In the genomic region with DNA sequence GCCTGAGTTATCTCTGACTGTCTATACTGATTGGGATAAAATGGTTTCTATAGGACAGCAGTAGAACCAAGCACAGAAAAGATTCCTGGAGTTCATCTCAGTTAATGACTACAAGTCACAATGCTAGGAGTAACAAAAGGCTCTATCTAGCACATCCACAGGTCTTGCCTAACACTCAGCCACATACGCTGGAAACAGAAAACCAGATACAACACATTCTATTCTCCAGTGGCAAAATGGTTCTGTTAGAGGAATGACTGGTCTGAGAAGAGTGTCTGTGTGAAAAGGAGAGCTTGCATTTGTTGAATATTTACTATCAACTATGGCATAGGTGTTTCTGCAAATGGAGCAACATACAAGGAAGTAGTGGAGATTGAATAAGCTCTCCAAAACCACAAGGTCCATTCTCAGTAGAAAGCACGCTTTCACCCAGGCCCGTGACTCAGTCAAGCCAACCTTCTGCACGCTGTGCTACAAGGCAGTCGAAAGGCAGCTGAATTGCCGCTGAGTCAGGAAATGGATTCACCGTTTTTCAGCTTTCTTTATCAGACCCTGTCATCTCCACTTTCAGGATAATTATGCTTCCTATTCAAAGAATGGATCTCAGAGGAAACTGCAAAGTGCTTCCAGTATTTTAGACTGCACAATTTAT, we compare ENCODE assay signal across 13 cellular contexts.
A peak's percentile ranks its signal among the peaks of the same experiment; 100 is the strongest.
DNase-seq lines count a peak whose midpoint lies in the region; TF ChIP-seq lines count a peak whose summit lies in the region.
"Had no signal": no experiment of that assay in that cellular context is flagged by ENCODE, and none has a peak within 500 bp of the region (broad histone marks: within the 10 kb centered on the region; RNA-seq: fewer than 3 reads in every experiment).

No MANE protein-coding gene starts in this region.

- no peaks in the 10 kb centered on the region for H3K79me2 ChIP-seq in parathyroid adenoma

- peaks cover 6% of the 10 kb centered on the region for H3K27me3 Mint-ChIP-seq in type B pancreatic cell

- H3K27me3 ChIP-seq in parathyroid adenoma (ENCODE audit: control insufficient read depth, insufficient read depth, low read length), result no peaks in the 10 kb centered on the region
- H3K27me3 ChIP-seq: vagina had no signal

- H3K4me3 ChIP-seq in cardiac fibroblast (replicated peaks in 1 of 2; ENCODE audit: low read depth in 2 of 2, low read length in 2 of 2) (no peak overlapping the region), parathyroid adenoma (ENCODE audit: low read depth, low read length) (no peak overlapping the region)
- H3K4me3 ChIP-seq: coronary artery, SK-N-MC, vagina had no signal

- no peak overlapping the region for H3K4me3 Mint-ChIP-seq in type B pancreatic cell

- peak; percentile 29 for DNase-seq in NK-92 treated with Interleukin-12 subunit alpha and Interleukin-12 subunit beta, amount 100 ng/mL, for 24 hours (lab: John Stamatoyannopoulos, UW)
- DNase-seq in NK-92 (lab: John Stamatoyannopoulos, UW; ENCODE audit: unreplicated experiment) (no peak), NCI-H748 (lab: John Stamatoyannopoulos, UW; ENCODE audit: unreplicated experiment) (peak; percentile 46), cardiac fibroblast (ENCODE audit: low read depth in 2 of 2) (peak; percentile 9 to 12), GM13976 (ENCODE audit: low spot score) (no peak), type B pancreatic cell (ENCODE audit: extremely low spot score, unreplicated experiment) (no peak), SIG-M5 treated with dmso at 0.1 percent for 504 hours (lab: John Stamatoyannopoulos, UW; ENCODE audit: unreplicated experiment) (no peak)
- DNase-seq: activated CD8-positive, alpha-beta memory T cell treated with anti-CD3 and anti-CD28 coated beads, Interleukin-2, amount 50 U/mL, for 4 hours; occipital lobe had no signal

- no peaks in the 10 kb centered on the region for H3K36me3 ChIP-seq in parathyroid adenoma (ENCODE audit: control insufficient read depth, insufficient read depth, low read length)
- H3K36me3 ChIP-seq: vagina had no signal

- in situ Hi-C loops in GM13976 (cut with MboI; ENCODE audit: low sequenced_read_pairs, unreplicated experiment), result no loop called here

- peak overlapping the region; percentile 16 for H3K4me2 ChIP-seq in parathyroid adenoma (ENCODE audit: low read length)

- no peak overlapping the region for H2AFZ ChIP-seq in parathyroid adenoma

- H3K9me3 ChIP-seq in parathyroid adenoma (ENCODE audit: control insufficient read depth, low read length), result no peaks in the 10 kb centered on the region
- H3K9me3 ChIP-seq: vagina had no signal

- no peaks in the 10 kb centered on the region for H3K9me3 Mint-ChIP-seq in type B pancreatic cell

- H3K27ac ChIP-seq in parathyroid adenoma, result no peak overlapping the region
- H3K27ac ChIP-seq: coronary artery, SK-N-MC, vagina had no signal

- no peaks in the 10 kb centered on the region for H3K36me3 Mint-ChIP-seq in type B pancreatic cell

- peaks cover 24% of the 10 kb centered on the region for H3K4me1 Mint-ChIP-seq in type B pancreatic cell (ENCODE audit: unreplicated experiment)

- no peak for TF ChIP-seq CTCF in cardiac fibroblast (IDR thresholded peaks at IDR 0.05; ENCODE audit: low read depth, low read length)
- TF ChIP-seq CTCF in parathyroid adenoma (IDR thresholded peaks at IDR 0.05), result no peak
- no peak for TF ChIP-seq CTCF in GM13976 (IDR thresholded peaks at IDR 0.05; ENCODE audit: borderline replicate concordance, control extremely low read depth, extremely low read depth, insufficient read depth, missing control alignments)
- TF ChIP-seq CTCF in type B pancreatic cell (conservative IDR thresholded peaks at IDR 0.05), result no peak

- no peaks in the 10 kb centered on the region for H3K4me1 ChIP-seq in parathyroid adenoma
- H3K4me1 ChIP-seq: vagina had no signal

- no peak overlapping the region for H3K9ac ChIP-seq in parathyroid adenoma

- H3K27ac Mint-ChIP-seq in type B pancreatic cell, result no peak overlapping the region

Comparison
In these comparisons a context has a peak if more than half of its experiments do, and no peak if none do; other contexts are left out.
1. DNase-seq: peak in NK-92 treated with Interleukin-12 subunit alpha and Interleukin-12 subunit beta, amount 100 ng/mL, for 24 hours (single experiment), NCI-H748 (single experiment) and cardiac fibroblast (2 of 2); none in NK-92 (single experiment), GM13976 (single experiment), type B pancreatic cell (single experiment) and SIG-M5 treated with dmso at 0.1 percent for 504 hours (single experiment).